In genomic region chr1:98306517-98307089, GRCh38 we compare ENCODE assay signal across 21 cellular contexts.
"Had no signal": no experiment of that assay in that cellular context is flagged by ENCODE, and none has a peak within 500 bp of the region (broad histone marks: within the 10 kb centered on the region; RNA-seq: fewer than 3 reads in every experiment).

No MANE protein-coding gene starts in this region.

- H3K4me1 ChIP-seq: parathyroid adenoma had no signal

- H3K9me3 Mint-ChIP-seq: activated CD8-positive, alpha-beta T cell treated with anti-CD3 and anti-CD28 coated beads for 36 hours; activated naive CD4-positive, alpha-beta T cell treated with anti-CD3 and anti-CD28 coated beads, Interleukin-2, amount 10 ng/mL, durations not matched to agents 7 days and 5 days; memory B cell; type B pancreatic cell had no signal

- ATAC-seq: activated CD8-positive, alpha-beta memory T cell treated with anti-CD3 and anti-CD28 coated beads, Interleukin-2, amount 10 ng/mL, durations not matched to agents 7 days and 5 days; activated CD8-positive, alpha-beta T cell treated with anti-CD3 and anti-CD28 coated beads for 36 hours; foreskin keratinocyte; left ventricle myocardium superior; right cardiac atrium had no signal

- H3K36me3 ChIP-seq: cardiac muscle cell, thoracic aorta had no signal

- H3K79me2 ChIP-seq: parathyroid adenoma had no signal

- H3K36me3 Mint-ChIP-seq: activated naive CD4-positive, alpha-beta T cell treated with anti-CD3 and anti-CD28 coated beads, Interleukin-2, amount 10 ng/mL, durations not matched to agents 7 days and 5 days; memory B cell; type B pancreatic cell had no signal

- H3K9me3 ChIP-seq: thoracic aorta had no signal

- H3K4me3 Mint-ChIP-seq: activated CD8-positive, alpha-beta memory T cell treated with anti-CD3 and anti-CD28 coated beads, Interleukin-2, amount 10 ng/mL, durations not matched to agents 7 days and 5 days; activated CD8-positive, alpha-beta T cell treated with anti-CD3 and anti-CD28 coated beads for 36 hours; activated naive CD4-positive, alpha-beta T cell treated with anti-CD3 and anti-CD28 coated beads, Interleukin-2, amount 10 ng/mL, durations not matched to agents 7 days and 5 days; dendritic cell treated with granulocyte-macrophage colony-stimulating factor and Interleukin-4, amounts not matched to agents 40 ng/mL and 50 ng/mL, for 4 days; memory B cell; type B pancreatic cell had no signal

- H2AFZ ChIP-seq: parathyroid adenoma had no signal

- H3K27me3 ChIP-seq: cardiac muscle cell, foreskin keratinocyte had no signal

- H3K4me1 Mint-ChIP-seq: activated naive CD4-positive, alpha-beta T cell treated with anti-CD3 and anti-CD28 coated beads, Interleukin-2, amount 10 ng/mL, durations not matched to agents 7 days and 5 days; memory B cell had no signal

- DNase-seq: activated CD4-positive, alpha-beta T cell treated with anti-CD3 and anti-CD28 coated beads for 48 hours; activated CD4-positive, CD25-positive, alpha-beta regulatory T cell; activated CD8-positive, alpha-beta memory T cell treated with anti-CD3 and anti-CD28 coated beads, Interleukin-2, amount 10 ng/mL, durations not matched to agents 7 days and 5 days; activated CD8-positive, alpha-beta T cell treated with anti-CD3 and anti-CD28 coated beads for 36 hours; activated effector memory CD4-positive, alpha-beta T cell treated with anti-CD3 and anti-CD28 coated beads, Interleukin-2, amount 50 U/mL, for 16 hours; activated naive CD4-positive, alpha-beta T cell treated with anti-CD3 and anti-CD28 coated beads, Interleukin-2, amount 10 ng/mL, durations not matched to agents 7 days and 5 days; activated T-cell treated with anti-CD3 and anti-CD28 coated beads for 4 hours; effector CD4-positive, alpha-beta T cell; foreskin keratinocyte; left ventricle myocardium superior; nucleus accumbens; right cardiac atrium; stimulated activated CD4-positive, alpha-beta T cell treated with anti-CD3 and anti-CD28 coated beads, Interleukin-4, amount 100 ng/mL, for 24 hours; stimulated activated naive CD4-positive, alpha-beta T cell treated with Interleukin-2 at 50 U/mL for 16 hours; T-helper 1 cell had no signal

- H3K4me3 ChIP-seq: cardiac muscle cell, thoracic aorta had no signal

- H3K27me3 Mint-ChIP-seq: activated CD8-positive, alpha-beta T cell treated with anti-CD3 and anti-CD28 coated beads for 36 hours; activated naive CD4-positive, alpha-beta T cell treated with anti-CD3 and anti-CD28 coated beads, Interleukin-2, amount 10 ng/mL, durations not matched to agents 7 days and 5 days; dendritic cell treated with granulocyte-macrophage colony-stimulating factor and Interleukin-4, amounts not matched to agents 40 ng/mL and 50 ng/mL, for 4 days; memory B cell had no signal

- H3K27ac Mint-ChIP-seq: activated CD8-positive, alpha-beta memory T cell treated with anti-CD3 and anti-CD28 coated beads, Interleukin-2, amount 10 ng/mL, durations not matched to agents 7 days and 5 days; activated CD8-positive, alpha-beta T cell treated with anti-CD3 and anti-CD28 coated beads for 36 hours; activated naive CD4-positive, alpha-beta T cell treated with anti-CD3 and anti-CD28 coated beads, Interleukin-2, amount 10 ng/mL, durations not matched to agents 7 days and 5 days; dendritic cell treated with granulocyte-macrophage colony-stimulating factor and Interleukin-4, amounts not matched to agents 40 ng/mL and 50 ng/mL, for 4 days; memory B cell; type B pancreatic cell had no signal

- H3K9ac ChIP-seq: parathyroid adenoma had no signal
